ENCODE assay signal across 10 cellular contexts in the genomic region with DNA sequence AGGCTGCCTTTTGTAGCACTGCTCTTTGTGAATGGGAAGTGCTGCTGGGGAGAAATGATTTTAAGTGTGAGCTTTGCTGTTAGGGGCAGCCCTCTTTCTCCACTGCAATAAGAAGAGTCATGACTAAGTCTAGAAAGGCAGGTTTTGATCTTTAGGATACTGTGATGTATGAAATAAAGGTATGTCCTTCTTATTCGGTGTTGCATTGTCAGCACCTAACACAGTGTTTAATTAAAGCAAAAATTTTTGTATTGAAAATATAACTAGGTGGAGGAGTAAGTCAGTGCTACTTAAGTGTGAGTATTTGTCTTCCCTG.
DNase-seq lines count a peak whose midpoint lies in the region; ATAC-seq and TF ChIP-seq lines count a peak whose summit lies in the region.
"Had no signal": no experiment of that assay in that cellular context is flagged by ENCODE, and none has a peak within 500 bp of the region (broad histone marks: within the 10 kb centered on the region; RNA-seq: fewer than 3 reads in every experiment).

No MANE protein-coding gene starts in this region.

- DNase-seq in CD4-positive, CD25-positive, alpha-beta regulatory T cell: peak in 1 of 3 donors; percentile 7
- DNase-seq in chondrocyte (ENCODE audit: low spot score) (no peak), progenitor cell of endocrine pancreas (ENCODE audit: low spot score, unreplicated experiment) (no peak), D341Med (ENCODE audit: low spot score) (no peak)
- DNase-seq: amygdala, left ventricle myocardium inferior had no signal

- peaks cover 0 to under 1% (median 0%) of the 10 kb centered on the region in 7 donors for H3K9me3 Mint-ChIP-seq in CD4-positive, CD25-positive, alpha-beta regulatory T cell
- no peaks in the 10 kb centered on the region for H3K9me3 Mint-ChIP-seq in chondrocyte (ENCODE audit: low read depth)
- peaks cover 3% of the 10 kb centered on the region for H3K9me3 Mint-ChIP-seq in progenitor cell of endocrine pancreas (ENCODE audit: low read depth)

- no peaks in the 10 kb centered on the region for H3K36me3 ChIP-seq in CD4-positive, CD25-positive, alpha-beta regulatory T cell (ENCODE audit: control insufficient read depth, insufficient read depth, low read length)
- H3K36me3 ChIP-seq in KOPT-K1 (ENCODE audit: insufficient read depth, low read length): no peaks in the 10 kb centered on the region
- H3K36me3 ChIP-seq: left ventricle myocardium inferior had no signal

- H3K9me3 ChIP-seq in CD4-positive, CD25-positive, alpha-beta regulatory T cell (ENCODE audit: control insufficient read depth in 2 of 2, low read length in 2 of 2): no peaks in the 10 kb centered on the region
- H3K9me3 ChIP-seq in KOPT-K1 (ENCODE audit: insufficient read depth, low read length, poor library complexity, severe bottlenecking): no peaks in the 10 kb centered on the region
- H3K9me3 ChIP-seq: left ventricle myocardium inferior had no signal

- peaks cover 37 to 66% (median 54%) of the 10 kb centered on the region in 4 donors for H3K4me1 Mint-ChIP-seq in CD4-positive, CD25-positive, alpha-beta regulatory T cell
- H3K4me1 Mint-ChIP-seq in chondrocyte (ENCODE audit: low read depth): peaks cover 48% of the 10 kb centered on the region
- peaks cover 42% of the 10 kb centered on the region for H3K4me1 Mint-ChIP-seq in progenitor cell of endocrine pancreas (ENCODE audit: low read depth)

- peak overlapping the region; percentile 44 to 84 (median 83) for H3K4me3 Mint-ChIP-seq in CD4-positive, CD25-positive, alpha-beta regulatory T cell
- H3K4me3 Mint-ChIP-seq in chondrocyte (ENCODE audit: unreplicated experiment): no peak overlapping the region
- peak overlapping the region; percentile 7 for H3K4me3 Mint-ChIP-seq in progenitor cell of endocrine pancreas (ENCODE audit: low read depth)

- ATAC-seq in CD4-positive, CD25-positive, alpha-beta regulatory T cell (ENCODE audit: low read depth in 2 of 2): no peak
- ATAC-seq in GM18868 (IDR thresholded peaks at IDR 0.05; ENCODE audit: unreplicated experiment) (no peak), HG03460 (IDR thresholded peaks at IDR 0.05; ENCODE audit: unreplicated experiment) (no peak), GM18867 (IDR thresholded peaks at IDR 0.05; ENCODE audit: unreplicated experiment) (no peak)

- H3K27me3 Mint-ChIP-seq in CD4-positive, CD25-positive, alpha-beta regulatory T cell: no peaks in the 10 kb centered on the region
- H3K27me3 Mint-ChIP-seq in chondrocyte (ENCODE audit: low read depth) (no peaks in the 10 kb centered on the region), progenitor cell of endocrine pancreas (no peaks in the 10 kb centered on the region)

- peaks cover 41% of the 10 kb centered on the region for H3K4me1 ChIP-seq in CD4-positive, CD25-positive, alpha-beta regulatory T cell (ENCODE audit: control insufficient read depth, insufficient read depth, low read length, poor library complexity, severe bottlenecking)

- peak overlapping the region; percentile 56 for H3K27ac ChIP-seq in CD4-positive, CD25-positive, alpha-beta regulatory T cell (ENCODE audit: insufficient read depth, low read length, poor library complexity, severe bottlenecking)
- peak overlapping the region; percentile 60 for H3K27ac ChIP-seq in KOPT-K1 (ENCODE audit: low read depth, low read length, poor library complexity, severe bottlenecking)
- H3K27ac ChIP-seq: left ventricle myocardium inferior had no signal

- H3K27ac Mint-ChIP-seq in CD4-positive, CD25-positive, alpha-beta regulatory T cell: peak overlapping the region; percentile 90 to 93 (median 91)
- peak overlapping the region; percentile 87 for H3K27ac Mint-ChIP-seq in chondrocyte (ENCODE audit: unreplicated experiment)
- H3K27ac Mint-ChIP-seq in progenitor cell of endocrine pancreas: peak overlapping the region; percentile 98

- no peak for TF ChIP-seq CTCF in chondrocyte (IDR thresholded peaks at IDR 0.05)
- no peak for TF ChIP-seq CTCF in progenitor cell of endocrine pancreas (IDR thresholded peaks at IDR 0.05; ENCODE audit: unreplicated experiment)

- peak overlapping the region; percentile 74 for H3K4me3 ChIP-seq in CD4-positive, CD25-positive, alpha-beta regulatory T cell (ENCODE audit: low read depth, low read length)
- H3K4me3 ChIP-seq: left ventricle myocardium inferior had no signal

- no peaks in the 10 kb centered on the region for H3K27me3 ChIP-seq in CD4-positive, CD25-positive, alpha-beta regulatory T cell (ENCODE audit: control insufficient read depth, insufficient read depth, low read length)

- H3K36me3 Mint-ChIP-seq in CD4-positive, CD25-positive, alpha-beta regulatory T cell: peaks cover 10% of the 10 kb centered on the region
- H3K36me3 Mint-ChIP-seq in chondrocyte (ENCODE audit: low read depth) (no peaks in the 10 kb centered on the region), progenitor cell of endocrine pancreas (ENCODE audit: insufficient read depth) (peaks cover 18% of the 10 kb centered on the region)
